ENCODE assay signal across 8 cellular contexts in the genomic region with DNA sequence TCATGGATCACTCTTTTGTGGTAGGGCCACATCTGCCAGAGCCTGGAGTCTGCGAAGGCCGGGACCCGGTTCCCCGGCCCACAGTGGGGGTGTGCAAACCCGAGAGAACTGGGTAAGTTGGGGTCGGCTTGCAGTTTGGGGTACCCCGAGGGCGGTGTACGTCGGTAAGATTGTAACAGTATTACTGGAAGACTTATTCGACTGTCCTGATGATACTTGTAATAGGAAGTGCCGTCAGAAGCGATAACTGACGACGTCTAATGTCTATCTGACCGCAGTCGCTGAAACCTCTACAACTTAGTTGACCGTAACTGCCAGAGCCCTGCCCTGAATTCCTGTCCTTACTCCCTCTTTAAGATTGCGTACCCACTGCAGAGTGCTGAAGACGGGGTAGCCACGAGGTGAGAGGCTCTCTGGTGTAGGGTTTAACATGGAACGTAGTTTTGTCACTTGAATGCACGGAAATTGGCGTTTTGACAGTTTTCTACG. TPM values are rescaled to one million over a fixed set of nuclear protein-coding genes. Genes with fewer than 3 reads are reported as not detected.
DNase-seq lines count a peak whose midpoint lies in the region; ATAC-seq and TF ChIP-seq lines count a peak whose summit lies in the region.

No MANE protein-coding gene starts in this region.

- TF ChIP-seq CTCF in gastrocnemius medialis (IDR thresholded peaks at IDR 0.05 in 4 of 5, conservative IDR thresholded peaks at IDR 0.05 in 1 of 5) (no peak), GM10248 (IDR thresholded peaks at IDR 0.05; ENCODE audit: control extremely low read depth, extremely low read depth, low read depth, missing control alignments) (no peak)

- H3K36me3 ChIP-seq in gastrocnemius medialis = peaks cover 0 to 36% of the 10 kb centered on the region in 2 donors

- CTCF ChIA-PET in activated CD8-positive, alpha-beta memory T cell treated with anti-CD3 and anti-CD28 coated beads, Interleukin-2, amount 10 ng/mL, durations not matched to agents 7 days and 5 days (lab: Charles Lee) = interaction anchor here (1.5 to 8.1 kb wide), 5 partner anchors 14 to 82 kb away, joined by 4 to 55 read pairs (median 13); a partner anchor contains a TSS
- CTCF ChIA-PET in GM10248 (lab: Yijun Ruan, JAX) = interaction anchor here (1.5 to 7.3 kb wide), 5 partner anchors 11 to 75 kb away, joined by 3 to 73 read pairs (median 23); a partner anchor contains a TSS

- no peaks in the 10 kb centered on the region for H3K27me3 ChIP-seq in gastrocnemius medialis

- DNase-seq in GM03348 (ENCODE audit: low spot score) (peak; percentile 37), left cardiac atrium (no peak), gastrocnemius medialis (no peak), activated gamma-delta T cell (lab: John Stamatoyannopoulos, UW) (no peak), GM10248 (ENCODE audit: extremely low spot score) (no peak), AG08395 (ENCODE audit: low spot score) (no peak)
- DNase-seq in activated CD8-positive, alpha-beta memory T cell treated with anti-CD3 and anti-CD28 coated beads, Interleukin-2, amount 10 ng/mL, durations not matched to agents 7 days and 5 days = peak; percentile 63

- ATAC-seq in HG02973 (IDR thresholded peaks at IDR 0.05; ENCODE audit: unreplicated experiment) = peak; percentile 2
- peak; percentile 1 for ATAC-seq in activated CD8-positive, alpha-beta memory T cell treated with anti-CD3 and anti-CD28 coated beads, Interleukin-2, amount 10 ng/mL, durations not matched to agents 7 days and 5 days
- ATAC-seq in left cardiac atrium = peak; percentile 4 to 14
- peak; percentile 26 to 28 for ATAC-seq in gastrocnemius medialis

- peaks cover 46% of the 10 kb centered on the region for H3K36me3 Mint-ChIP-seq in activated CD8-positive, alpha-beta memory T cell treated with anti-CD3 and anti-CD28 coated beads, Interleukin-2, amount 10 ng/mL, durations not matched to agents 7 days and 5 days

- peak overlapping the region; percentile 98 for H3K27ac Mint-ChIP-seq in activated CD8-positive, alpha-beta memory T cell treated with anti-CD3 and anti-CD28 coated beads, Interleukin-2, amount 10 ng/mL, durations not matched to agents 7 days and 5 days

- TF ChIP-seq POLR2A in gastrocnemius medialis (IDR thresholded peaks at IDR 0.05) = no peak

- H3K27ac ChIP-seq in gastrocnemius medialis = peak overlapping the region; percentile 86 to 92 (median 88)

- in situ Hi-C loops in gastrocnemius medialis (cut with MboI; ENCODE audit: low sequenced_read_pairs in 4 of 4) = loop anchor here in 1 of 4 donors (5.0 kb wide), 1 partner anchor 57 kb away; a partner anchor contains a TSS

- no peaks in the 10 kb centered on the region for H3K27me3 Mint-ChIP-seq in activated CD8-positive, alpha-beta memory T cell treated with anti-CD3 and anti-CD28 coated beads, Interleukin-2, amount 10 ng/mL, durations not matched to agents 7 days and 5 days

- peaks cover 16 to 17% of the 10 kb centered on the region in 2 donors for H3K4me1 ChIP-seq in gastrocnemius medialis

- POLR2A ChIA-PET in GM10248 (lab: Yijun Ruan, JAX) = interaction anchor here (1.1 to 2.7 kb wide), 8 partner anchors 9 to 153 kb away, joined by 3 to 55 read pairs (median 7); a partner anchor contains a TSS

- H3K4me3 ChIP-seq in gastrocnemius medialis = peak overlapping the region; percentile 84 to 98 (median 90)

- H3K4me1 Mint-ChIP-seq in activated CD8-positive, alpha-beta memory T cell treated with anti-CD3 and anti-CD28 coated beads, Interleukin-2, amount 10 ng/mL, durations not matched to agents 7 days and 5 days = peaks cover 49% of the 10 kb centered on the region

- H3K9me3 ChIP-seq in gastrocnemius medialis = no peaks in the 10 kb centered on the region

- intact Hi-C loops in left cardiac atrium (cut with DNase I) = loop anchor here (10.0 kb wide), 1 partner anchor 55 kb away; a partner anchor contains a TSS
- intact Hi-C loops in gastrocnemius medialis (cut with DNase I; ENCODE audit: low total_unique reads) = loop anchor here (2.0 to 5.0 kb wide), 5 partner anchors 59 to 222 kb away; a partner anchor contains a TSS

- no peaks in the 10 kb centered on the region for H3K9me3 Mint-ChIP-seq in activated CD8-positive, alpha-beta memory T cell treated with anti-CD3 and anti-CD28 coated beads, Interleukin-2, amount 10 ng/mL, durations not matched to agents 7 days and 5 days (ENCODE audit: low read depth)

- H3K4me3 Mint-ChIP-seq in activated CD8-positive, alpha-beta memory T cell treated with anti-CD3 and anti-CD28 coated beads, Interleukin-2, amount 10 ng/mL, durations not matched to agents 7 days and 5 days = peak overlapping the region; percentile 98

RNA-seq across cellular contexts. Expression of a gene that starts 24.0 kb away (rescaled TPM):
- 100 to 1,000 TPM; 124 to 129 TPM for total RNA-seq in activated CD8-positive, alpha-beta memory T cell treated with anti-CD3 and anti-CD28 coated beads, Interleukin-2, amount 10 ng/mL, durations not matched to agents 7 days and 5 days
- 10 to 100 TPM; 14.3 to 21.1 TPM for total RNA-seq in left cardiac atrium
- 1 to 10 TPM; 2.9 to 4.4 (median 3.4) TPM for total RNA-seq in gastrocnemius medialis

RNA-seq across cellular contexts. Expression of a gene that starts 52.6 kb away (rescaled TPM):
- total RNA-seq in activated CD8-positive, alpha-beta memory T cell treated with anti-CD3 and anti-CD28 coated beads, Interleukin-2, amount 10 ng/mL, durations not matched to agents 7 days and 5 days = 1 to 10 TPM; 3.0 to 4.6 TPM
- total RNA-seq in left cardiac atrium (under 1 TPM; 0.60 to 0.91 TPM), gastrocnemius medialis (under 1 TPM in 2 of 4 donors, not detected in 2; 0.34 to 0.80 TPM)

RNA-seq across cellular contexts. Expression of a gene that starts 58.5 kb away (rescaled TPM):
- total RNA-seq in activated CD8-positive, alpha-beta memory T cell treated with anti-CD3 and anti-CD28 coated beads, Interleukin-2, amount 10 ng/mL, durations not matched to agents 7 days and 5 days = 1,000 to 10,000 TPM; 1,297 to 1,567 TPM
- total RNA-seq in left cardiac atrium (1,000 to 10,000 TPM; 1,163 to 1,195 TPM), gastrocnemius medialis (1,000 to 10,000 TPM; 1,099 to 1,543 (median 1,420) TPM)

Comparison
In these comparisons a context has a peak if more than half of its experiments do, and no peak if none do; other contexts are left out.
1. DNase-seq: peak in GM03348 (single experiment) and activated CD8-positive, alpha-beta memory T cell treated with anti-CD3 and anti-CD28 coated beads, Interleukin-2, amount 10 ng/mL, durations not matched to agents 7 days and 5 days (single experiment); none in left cardiac atrium (single experiment), gastrocnemius medialis (0 of 2), activated gamma-delta T cell (single experiment), GM10248 (single experiment) and AG08395 (single experiment).
2. RNA of a gene that starts 24.0 kb away (total RNA-seq): 124 to 129 TPM in activated CD8-positive, alpha-beta memory T cell treated with anti-CD3 and anti-CD28 coated beads, Interleukin-2, amount 10 ng/mL, durations not matched to agents 7 days and 5 days; 14.3 to 21.1 TPM in left cardiac atrium and 2.9 to 4.4 TPM in gastrocnemius medialis; every median in the first group is over 4 times any median in the second.
3. Peak in every context shown above with its lines, with median percentiles within 50 percentile points of each other: ATAC-seq.